ENCODE assay signal across 24 cellular contexts in genomic region chr1:112454316-112454715, GRCh38. TPM values are rescaled to one million over a fixed set of nuclear protein-coding genes. Genes with fewer than 3 reads are reported as not detected.
DNase-seq lines count a peak whose midpoint lies in the region; ATAC-seq, FAIRE-seq and TF ChIP-seq lines count a peak whose summit lies in the region.
"Had no signal": no experiment of that assay in that cellular context is flagged by ENCODE, and none has a peak within 500 bp of the region (broad histone marks: within the 10 kb centered on the region; RNA-seq: fewer than 3 reads in every experiment).

No MANE protein-coding gene starts in this region.

- no peaks in the 10 kb centered on the region for H3K9me3 ChIP-seq in smooth muscle cell (replicated peaks; ENCODE audit: low read depth)
- H3K9me3 ChIP-seq: BLaER1 treated with 17β-estradiol and CSF1 and Interleukin-3, amounts not matched to agents 10 nM and 100 nM; MG63; SK-N-SH had no signal

- no peak for FAIRE-seq in bronchial epithelial cell (lab: Jason Lieb, UNC)
- FAIRE-seq: GM12892, GM18507, H1 had no signal

- TF ChIP-seq CTCF in HFFc6 (IDR thresholded peaks at IDR 0.05) (no peak), bronchial epithelial cell (IDR thresholded peaks at IDR 0.05; ENCODE audit: insufficient read depth, low read length, severe bottlenecking) (no peak), smooth muscle cell (IDR thresholded peaks at IDR 0.05; ENCODE audit: borderline replicate concordance, insufficient read depth, poor library complexity, severe bottlenecking) (no peak)

- H3K27me3 ChIP-seq in bronchial epithelial cell (ENCODE audit: control insufficient read depth, insufficient read depth, low read length) = no peaks in the 10 kb centered on the region
- no peaks in the 10 kb centered on the region for H3K27me3 ChIP-seq in smooth muscle cell (ENCODE audit: low read depth)
- H3K27me3 ChIP-seq: BLaER1 treated with 17β-estradiol and CSF1 and Interleukin-3, amounts not matched to agents 10 nM and 100 nM; MG63 had no signal

- DNase-seq in HFFc6 (no peak), bronchial epithelial cell (ENCODE audit: low read depth) (peak; percentile 59), islet precursor cell (peak; percentile 64), smooth muscle cell (lab: John Stamatoyannopoulos, UW; ENCODE audit: unreplicated experiment) (no peak), NCI-H524 treated with DMSO at 0.1 percent for 48 hours (lab: John Stamatoyannopoulos, UW) (no peak)
- DNase-seq: CD8-positive, alpha-beta memory T cell; DMS53; Kasumi-1; MG63; NCI-H1048; NCI-H1436 treated with DMSO at 0.1 percent for 48 hours; NCI-H2029 treated with DMSO at 0.1 percent for 48 hours; NCI-H748 treated with DMSO at 0.1 percent for 48 hours; NK-92 treated with Interleukin-12 subunit alpha and Interleukin-12 subunit beta, amount 100 ng/mL, for 24 hours; SHP77; SK-N-SH had no signal

- no peak overlapping the region for H2AFZ ChIP-seq in smooth muscle cell (ENCODE audit: low read depth)

- H3K36me3 Mint-ChIP-seq in HFFc6 (ENCODE audit: low read depth) = peaks cover 30% of the 10 kb centered on the region
- peaks cover 10% of the 10 kb centered on the region for H3K36me3 Mint-ChIP-seq in activated T-helper 17 cell treated with anti-CD3 and anti-CD28 coated beads, Interleukin-2, amount 50 U/mL, for 72 hours (ENCODE audit: low read depth)
- H3K36me3 Mint-ChIP-seq: CD8-positive, alpha-beta memory T cell had no signal

- H3K36me3 ChIP-seq in bronchial epithelial cell (ENCODE audit: control insufficient read depth, insufficient read depth, low read length) (peaks cover 11% of the 10 kb centered on the region), smooth muscle cell (ENCODE audit: low read depth) (peaks cover 19% of the 10 kb centered on the region)

- no peaks in the 10 kb centered on the region; the same call in none of the 2 replicates for H3K27me3 Mint-ChIP-seq in HFFc6 (ENCODE audit: insufficient read depth)
- H3K27me3 Mint-ChIP-seq in activated T-helper 17 cell treated with anti-CD3 and anti-CD28 coated beads, Interleukin-2, amount 50 U/mL, for 72 hours = peaks cover 10% of the 10 kb centered on the region

- peaks cover 59% of the 10 kb centered on the region for H3K4me1 Mint-ChIP-seq in HFFc6 (ENCODE audit: low read depth)
- no peaks in the 10 kb centered on the region for H3K4me1 Mint-ChIP-seq in activated T-helper 17 cell treated with anti-CD3 and anti-CD28 coated beads, Interleukin-2, amount 50 U/mL, for 72 hours
- H3K4me1 Mint-ChIP-seq: CD8-positive, alpha-beta memory T cell; IgD-negative memory B cell had no signal

- H3K4me3 ChIP-seq in bronchial epithelial cell (ENCODE audit: low read depth, low read length) = no peak overlapping the region
- no peak overlapping the region for H3K4me3 ChIP-seq in smooth muscle cell
- H3K4me3 ChIP-seq: BLaER1 treated with 17β-estradiol and CSF1 and Interleukin-3, amounts not matched to agents 10 nM and 100 nM; MG63 had no signal

- 74% methylated on average over 3 of the region's 3 CpGs for WGBS in smooth muscle cell (ENCODE audit: low lambda C conversion rate)

- no peak overlapping the region for H3K4me2 ChIP-seq in smooth muscle cell
- H3K4me2 ChIP-seq: BLaER1 treated with 17β-estradiol and CSF1 and Interleukin-3, amounts not matched to agents 10 nM and 100 nM; SK-N-SH had no signal

- peaks cover 48% of the 10 kb centered on the region for H4K20me1 ChIP-seq in smooth muscle cell (ENCODE audit: low read depth)

- no peak overlapping the region for H3K4me3 Mint-ChIP-seq in HFFc6
- no peak overlapping the region for H3K4me3 Mint-ChIP-seq in activated T-helper 17 cell treated with anti-CD3 and anti-CD28 coated beads, Interleukin-2, amount 50 U/mL, for 72 hours
- H3K4me3 Mint-ChIP-seq: CD8-positive, alpha-beta memory T cell; IgD-negative memory B cell had no signal

- H3K27ac ChIP-seq in smooth muscle cell (ENCODE audit: low read depth) = peak overlapping the region; percentile 59
- H3K27ac ChIP-seq: BLaER1 treated with 17β-estradiol and CSF1 and Interleukin-3, amounts not matched to agents 10 nM and 100 nM; HL-60 had no signal

- peaks cover 5% of the 10 kb centered on the region for H3F3A ChIP-seq in smooth muscle cell (ENCODE audit: low read depth)

- no peaks in the 10 kb centered on the region for H3K4me1 ChIP-seq in smooth muscle cell (ENCODE audit: low read depth)
- H3K4me1 ChIP-seq: BLaER1 treated with 17β-estradiol and CSF1 and Interleukin-3, amounts not matched to agents 10 nM and 100 nM had no signal

- no peaks in the 10 kb centered on the region for H3K79me2 ChIP-seq in smooth muscle cell (ENCODE audit: low read depth)

- no peak for ATAC-seq in activated T-helper 17 cell treated with anti-CD3 and anti-CD28 coated beads, Interleukin-2, amount 50 U/mL, for 72 hours (replicated peaks)
- no peak for ATAC-seq in GM18867 (IDR thresholded peaks at IDR 0.05; ENCODE audit: unreplicated experiment)

- H3K27ac Mint-ChIP-seq in HFFc6 = peak overlapping the region; percentile 5; the same call in 1 of the 2 replicates
- H3K27ac Mint-ChIP-seq in activated T-helper 17 cell treated with anti-CD3 and anti-CD28 coated beads, Interleukin-2, amount 50 U/mL, for 72 hours = no peak overlapping the region
- H3K27ac Mint-ChIP-seq: CD8-positive, alpha-beta memory T cell; IgD-negative memory B cell had no signal

- peak overlapping the region; percentile 12 for H3K9ac ChIP-seq in smooth muscle cell (ENCODE audit: low read depth)
- H3K9ac ChIP-seq: BLaER1 treated with 17β-estradiol and CSF1 and Interleukin-3, amounts not matched to agents 10 nM and 100 nM; SK-N-SH had no signal

- no peaks in the 10 kb centered on the region for H3K9me3 Mint-ChIP-seq in HFFc6
- no peaks in the 10 kb centered on the region for H3K9me3 Mint-ChIP-seq in activated T-helper 17 cell treated with anti-CD3 and anti-CD28 coated beads, Interleukin-2, amount 50 U/mL, for 72 hours
- H3K9me3 Mint-ChIP-seq: CD8-positive, alpha-beta memory T cell; IgD-negative memory B cell had no signal

RNA-seq across cellular contexts. Expression of gene WNT2B, which starts 54.4 kb away (rescaled TPM):
- total RNA-seq in HFFc6 (2021; fragmentation: NEBNext Ultra II Directional; extraction: Animal tissue kit (Norgen Biotek cat#: 25700)) = 1 to 10 TPM; 1.9 to 3.8 (median 3.5) TPM
- total RNA-seq in bronchial epithelial cell = 0.53 and 1.9 TPM in 2 replicates
- total RNA-seq in smooth muscle cell = 1.8 and 3.5 TPM in 2 replicates
- polyA plus RNA-seq in smooth muscle cell = 0.41 and 1.3 TPM in 2 replicates
- total RNA-seq in activated T-helper 17 cell treated with anti-CD3 and anti-CD28 coated beads, Interleukin-2, amount 50 U/mL, for 72 hours = under 1 TPM; 0.32 to 0.48 TPM

RNA-seq across cellular contexts. Expression of gene CTTNBP2NL, which starts 58.3 kb away (rescaled TPM):
- 10 to 100 TPM; 71.9 to 80.8 (median 76.5) TPM for total RNA-seq in HFFc6 (2021; fragmentation: NEBNext Ultra II Directional; extraction: Animal tissue kit (Norgen Biotek cat#: 25700))
- total RNA-seq in bronchial epithelial cell = 5.3 and 9.5 TPM in 2 replicates
- 19.7 and 22.0 TPM in 2 replicates for total RNA-seq in smooth muscle cell
- polyA plus RNA-seq in smooth muscle cell = 10.4 and 24.5 TPM in 2 replicates
- 1 to 10 TPM; 4.0 to 7.2 TPM for total RNA-seq in activated T-helper 17 cell treated with anti-CD3 and anti-CD28 coated beads, Interleukin-2, amount 50 U/mL, for 72 hours

Comparison
In these comparisons a context has a peak if more than half of its experiments do, and no peak if none do; other contexts are left out.
1. DNase-seq: peak in bronchial epithelial cell (single experiment) and islet precursor cell (single experiment); none in HFFc6 (single experiment), smooth muscle cell (single experiment) and NCI-H524 treated with DMSO at 0.1 percent for 48 hours (single experiment).